ENCODE assay signal across 8 cellular contexts in the genomic region with DNA sequence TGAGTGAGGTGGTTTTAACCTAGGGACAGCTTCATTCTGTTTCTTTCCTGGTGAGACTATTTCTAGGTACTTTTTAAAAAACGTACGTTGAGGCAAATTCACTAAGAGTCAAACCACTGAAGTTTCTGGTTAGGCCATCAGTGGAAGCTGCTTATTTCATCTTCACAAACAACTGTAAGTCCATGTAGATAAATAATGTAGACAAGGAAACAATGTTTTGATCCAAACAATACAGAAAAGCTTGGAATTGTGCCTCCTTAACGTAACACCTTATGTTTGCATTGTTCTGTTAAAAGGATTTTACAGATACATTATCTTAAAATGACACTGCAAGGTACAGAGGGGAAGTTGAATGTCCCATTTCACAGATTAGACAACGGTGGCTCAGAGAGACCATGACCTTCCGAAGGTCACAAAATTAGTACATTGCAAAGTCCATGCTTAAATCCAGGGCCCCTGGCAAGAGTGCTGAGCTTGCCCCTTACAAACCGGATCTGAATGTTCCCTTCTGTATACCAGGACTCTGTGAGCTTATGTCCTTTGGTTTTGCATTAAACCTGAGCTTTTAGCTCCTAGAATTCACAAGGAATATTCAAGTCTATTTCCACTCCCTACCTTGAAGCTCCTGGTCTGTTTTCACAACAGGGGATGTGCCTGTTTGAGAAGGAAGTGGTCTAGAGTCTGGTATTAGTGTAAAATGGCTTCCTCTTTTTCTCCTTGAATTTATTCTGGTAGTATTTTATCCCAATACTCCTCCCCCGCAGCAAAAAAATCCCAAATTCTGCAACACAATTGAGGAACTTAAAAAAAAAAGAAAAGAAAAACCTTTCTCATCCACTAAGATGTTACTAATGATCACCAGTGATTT. TPM values are rescaled to one million over a fixed set of nuclear protein-coding genes. Genes with fewer than 3 reads are reported as not detected.
DNase-seq lines count a peak whose midpoint lies in the region; ATAC-seq and TF ChIP-seq lines count a peak whose summit lies in the region.

No MANE protein-coding gene starts in this region.

- H3K27me3 ChIP-seq in lung (ENCODE audit: control insufficient read depth, insufficient read depth) = no peaks in the 10 kb centered on the region

- WGBS in lung, 2 donors = 33 to 45% methylated on average over 7 of the region's 7 CpGs
- 36% methylated on average over 7 of the region's 7 CpGs for WGBS in urinary bladder

- TF ChIP-seq CTCF in astrocyte of the spinal cord (IDR thresholded peaks at IDR 0.05; ENCODE audit: low read depth, low read length) = no peak
- no peak for TF ChIP-seq CTCF in lung (IDR thresholded peaks at IDR 0.05; ENCODE audit: control extremely low read depth, extremely low read depth)

- no peaks in the 10 kb centered on the region for H3K36me3 ChIP-seq in lung (ENCODE audit: control insufficient read depth in 2 of 2, insufficient read depth in 2 of 2, low read length in 2 of 2)
- no peaks in the 10 kb centered on the region for H3K36me3 ChIP-seq in urinary bladder (ENCODE audit: insufficient read depth)

- H3K4me1 ChIP-seq in lung (ENCODE audit: control insufficient read depth in 2 of 2, insufficient read depth in 2 of 2, low read length in 2 of 2) (peaks cover 5 to 12% of the 10 kb centered on the region in 2 donors), urinary bladder (ENCODE audit: insufficient read depth) (no peaks in the 10 kb centered on the region)

- no peak overlapping the region for H3K4me3 ChIP-seq in astrocyte of the spinal cord (ENCODE audit: low read depth, low read length)
- H3K4me3 ChIP-seq in lung = no peak overlapping the region
- H3K4me3 ChIP-seq in urinary bladder (ENCODE audit: low read depth, low read length) = no peak overlapping the region

- in situ Hi-C loops in Caki2 (cut with HindIII; ENCODE audit: low pct_unique_long_range_greater_than_20kb, low sequenced_read_pairs) = no loop called here
- in situ Hi-C loops in astrocyte of the spinal cord (cut with HindIII; ENCODE audit: low sequenced_read_pairs) = no loop called here

- H3K27ac ChIP-seq in lung (ENCODE audit: low read depth in 1 of 2, low read length in 1 of 2) (peak overlapping the region; percentile 67 to 89), urinary bladder (ENCODE audit: low read depth) (peak overlapping the region; percentile 89)

- peak; percentile 38 for DNase-seq in Caki2 (ENCODE audit: low read depth)
- DNase-seq in M059J (ENCODE audit: low read depth) = peak; percentile 49
- peak; percentile 15 for DNase-seq in astrocyte of the spinal cord (ENCODE audit: low read depth, low spot score)
- no peak for DNase-seq in lung (ENCODE audit: low spot score)
- no peak for DNase-seq in germinal center (ENCODE audit: low spot score)

- no peaks in the 10 kb centered on the region for H3K9me3 ChIP-seq in lung (ENCODE audit: control insufficient read depth in 2 of 2, insufficient read depth in 1 of 2, low read length in 1 of 2)

- ATAC-seq in lung (ENCODE audit: insufficient read depth, low FRiP score) (no peak), GM21786 (IDR thresholded peaks at IDR 0.05; ENCODE audit: unreplicated experiment) (no peak), GM21423 (IDR thresholded peaks at IDR 0.05; ENCODE audit: unreplicated experiment) (no peak)

RNA-seq across cellular contexts. Expression of gene ZNF217, which starts 28.8 kb away (rescaled TPM):
- 21.4 and 25.0 TPM in 2 replicates for total RNA-seq in Caki2 (2014; rRNA removed; shearing (Covaris generic); ENCODE audit: low replicate concordance)
- 22.8 and 46.7 TPM in 2 replicates for total RNA-seq in M059J (2014; rRNA removed; shearing (Covaris generic))
- 10 to 100 TPM; 32.2 to 32.6 TPM for total RNA-seq in lung
- 10 to 100 TPM in 1 of 2 donors, 1 to 10 TPM in 1; 6.0 to 16.8 TPM for polyA plus RNA-seq in lung
- total RNA-seq in urinary bladder = 30.2 TPM
- 21.4 TPM for polyA plus RNA-seq in urinary bladder

Comparison
In these comparisons a context has a peak if more than half of its experiments do, and no peak if none do; other contexts are left out.
1. DNase-seq: peak in Caki2 (single experiment), M059J (single experiment) and astrocyte of the spinal cord (single experiment); none in lung (single experiment) and germinal center (single experiment).